Comparison of ENCODE assay signal across 30 cellular contexts in genomic region chr12:130154276-130154675, GRCh38. TPM values are rescaled to one million over a fixed set of nuclear protein-coding genes. Genes with fewer than 3 reads are reported as not detected.
"Had no signal": no experiment of that assay in that cellular context is flagged by ENCODE, and none has a peak within 500 bp of the region (broad histone marks: within the 10 kb centered on the region; RNA-seq: fewer than 3 reads in every experiment).

No MANE protein-coding gene starts in this region.

- H3K27me3 ChIP-seq: tibial nerve, vagina had no signal

- H3K27ac Mint-ChIP-seq: natural killer cell treated with Interleukin-12 subunit alpha and Interleukin-12 subunit beta and Interleukin-15 and Interleukin-18, amount 100 ng/mL, for 72 hours; stimulated activated effector memory CD8-positive, alpha-beta T cell treated with anti-CD3 and anti-CD28 coated beads, Interleukin-12 subunit alpha, Interleukin-12 subunit beta, amount 100 ng/mL, for 72 hours; stimulated activated naive CD8-positive, alpha-beta T cell treated with anti-CD3 and anti-CD28 coated beads, Interleukin-15, amount 100 ng/mL, for 72 hours; type B pancreatic cell had no signal

- H3K4me1 Mint-ChIP-seq: stimulated activated effector memory CD8-positive, alpha-beta T cell treated with anti-CD3 and anti-CD28 coated beads, Interleukin-12 subunit alpha, Interleukin-12 subunit beta, amount 100 ng/mL, for 72 hours; stimulated activated naive CD8-positive, alpha-beta T cell treated with anti-CD3 and anti-CD28 coated beads, Interleukin-15, amount 100 ng/mL, for 72 hours had no signal

- H3K36me3 Mint-ChIP-seq: naive thymus-derived CD4-positive, alpha-beta T cell; natural killer cell treated with Interleukin-12 subunit alpha and Interleukin-12 subunit beta and Interleukin-15 and Interleukin-18, amount 100 ng/mL, for 72 hours; stimulated activated effector memory CD8-positive, alpha-beta T cell treated with anti-CD3 and anti-CD28 coated beads, Interleukin-12 subunit alpha, Interleukin-12 subunit beta, amount 100 ng/mL, for 72 hours had no signal

- ATAC-seq: left colon; left lung; mucosa of descending colon; naive thymus-derived CD4-positive, alpha-beta T cell; pancreas; right cardiac atrium; stimulated activated effector memory CD8-positive, alpha-beta T cell treated with anti-CD3 and anti-CD28 coated beads, Interleukin-12 subunit alpha, Interleukin-12 subunit beta, amount 100 ng/mL, for 72 hours; stimulated activated naive CD8-positive, alpha-beta T cell treated with anti-CD3 and anti-CD28 coated beads, Interleukin-15, amount 100 ng/mL, for 72 hours had no signal

- H3K9me3 Mint-ChIP-seq: natural killer cell treated with Interleukin-12 subunit alpha and Interleukin-12 subunit beta and Interleukin-15 and Interleukin-18, amount 100 ng/mL, for 72 hours; stimulated activated naive CD8-positive, alpha-beta T cell treated with anti-CD3 and anti-CD28 coated beads, Interleukin-15, amount 100 ng/mL, for 72 hours; type B pancreatic cell had no signal

- H3K4me3 Mint-ChIP-seq: naive thymus-derived CD4-positive, alpha-beta T cell; natural killer cell treated with Interleukin-12 subunit alpha and Interleukin-12 subunit beta and Interleukin-15 and Interleukin-18, amount 100 ng/mL, for 72 hours; stimulated activated effector memory CD8-positive, alpha-beta T cell treated with anti-CD3 and anti-CD28 coated beads, Interleukin-12 subunit alpha, Interleukin-12 subunit beta, amount 100 ng/mL, for 72 hours; stimulated activated naive CD8-positive, alpha-beta T cell treated with anti-CD3 and anti-CD28 coated beads, Interleukin-15, amount 100 ng/mL, for 72 hours; type B pancreatic cell had no signal

- DNase-seq: hippocampal formation; left colon; left lung; mesendoderm; midbrain; mucosa of descending colon; naive thymus-derived CD4-positive, alpha-beta T cell; nucleus accumbens; pancreas; retina; right cardiac atrium; sigmoid colon; small intestine; stimulated activated CD4-positive, alpha-beta T cell treated with anti-CD3 and anti-CD28 coated beads, Interleukin-4, amount 100 ng/mL, for 24 hours; stimulated activated naive CD4-positive, alpha-beta T cell treated with Interleukin-2 at 50 U/mL for 16 hours; stimulated activated naive CD8-positive, alpha-beta T cell treated with anti-CD3 and anti-CD28 coated beads, Interleukin-15, amount 100 ng/mL, for 72 hours; substantia nigra had no signal

- H3K4me3 ChIP-seq: left lung, lung, mucosa of descending colon, pancreas, prostate gland, sigmoid colon, spleen, tibial nerve, vagina had no signal

- H3K27ac ChIP-seq: left lung, pancreas, prostate gland, sigmoid colon, spleen, tibial nerve, vagina had no signal

- H3K9me3 ChIP-seq: left lung, mucosa of descending colon, pancreas, prostate gland, sigmoid colon, spleen, tibial nerve, vagina had no signal

- H3K36me3 ChIP-seq: left lung, pancreas, prostate gland, sigmoid colon, spleen, tibial nerve, vagina had no signal

- H3K4me1 ChIP-seq: left lung, pancreas, prostate gland, sigmoid colon, spleen, tibial nerve, vagina had no signal

- FAIRE-seq: keratinocyte, pancreas, small intestine had no signal

RNA-seq across cellular contexts. Expression of gene FZD10, which starts 8.0 kb away (rescaled TPM):
- total RNA-seq: liver; myocyte; naive thymus-derived CD4-positive, alpha-beta T cell; natural killer cell treated with Interleukin-12 subunit alpha and Interleukin-12 subunit beta and Interleukin-15 and Interleukin-18, amount 100 ng/mL, for 72 hours; osteoblast had no signal
- polyA plus RNA-seq: naive thymus-derived CD4-positive, alpha-beta T cell; neural cell had no signal
